9 cellular contexts compared by ENCODE assay signal in the genomic region with DNA sequence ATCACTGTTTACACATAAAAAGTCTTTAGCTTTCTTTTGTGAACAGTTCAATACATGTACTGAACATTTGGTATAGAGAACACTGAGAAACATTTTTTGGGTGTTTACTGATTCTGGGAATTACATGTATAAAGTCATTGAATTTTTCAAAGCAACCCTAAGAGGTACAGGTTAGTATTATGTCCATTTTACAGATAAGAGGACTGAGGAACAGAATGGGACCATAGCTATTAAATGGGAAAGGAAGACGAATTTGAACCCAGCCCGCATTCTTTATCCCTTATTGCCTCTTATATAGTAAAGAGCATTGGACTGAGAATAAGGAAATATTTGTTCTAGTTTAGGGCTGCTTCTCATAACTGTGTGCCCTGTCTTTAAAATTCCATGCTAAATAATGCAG. TPM values are rescaled to one million over a fixed set of nuclear protein-coding genes. Genes with fewer than 3 reads are reported as not detected.
DNase-seq lines count a peak whose midpoint lies in the region; ATAC-seq and TF ChIP-seq lines count a peak whose summit lies in the region.
"Had no signal": no experiment of that assay in that cellular context is flagged by ENCODE, and none has a peak within 500 bp of the region (broad histone marks: within the 10 kb centered on the region; RNA-seq: fewer than 3 reads in every experiment).

No MANE protein-coding gene starts in this region.

- H3K36me3 ChIP-seq in ascending aorta = peaks cover 5 to 11% of the 10 kb centered on the region in 2 donors

- intact Hi-C loops in natural killer cell (cut with micrococcal nuclease) = loop anchor here (1.0 kb wide), 1 partner anchor 33 kb away; a partner anchor contains a TSS
- intact Hi-C loops in ascending aorta (cut with DNase I) = loop anchor here (1.0 to 10.0 kb wide), 3 partner anchors 33 to 578 kb away; a partner anchor contains a TSS

- H3K27ac Mint-ChIP-seq in natural killer cell treated with Interleukin-12 subunit alpha and Interleukin-12 subunit beta and Interleukin-15 and Interleukin-18, amount 100 ng/mL, for 72 hours = no peak overlapping the region
- H3K27ac Mint-ChIP-seq in natural killer cell (peak overlapping the region in 1 of 2 donors; percentile 98), mesothelial cell of epicardium (no peak overlapping the region)

- peaks cover 26 to 38% of the 10 kb centered on the region in 2 donors for H3K4me1 Mint-ChIP-seq in natural killer cell treated with Interleukin-12 subunit alpha and Interleukin-12 subunit beta and Interleukin-15 and Interleukin-18, amount 100 ng/mL, for 72 hours (ENCODE audit: low read depth in 2 of 2)
- H3K4me1 Mint-ChIP-seq in natural killer cell (peaks cover 30 to 40% of the 10 kb centered on the region in 2 donors), mesothelial cell of epicardium (peaks cover 31% of the 10 kb centered on the region)

- H3K9me3 ChIP-seq in ascending aorta = no peaks in the 10 kb centered on the region

- peaks cover 15 to 30% of the 10 kb centered on the region in 2 donors for H3K4me1 ChIP-seq in ascending aorta

- peaks cover 13% of the 10 kb centered on the region for H3K36me3 Mint-ChIP-seq in natural killer cell treated with Interleukin-12 subunit alpha and Interleukin-12 subunit beta and Interleukin-15 and Interleukin-18, amount 100 ng/mL, for 72 hours
- H3K36me3 Mint-ChIP-seq in natural killer cell (peaks cover 7% of the 10 kb centered on the region), mesothelial cell of epicardium (peaks cover 16% of the 10 kb centered on the region)

- peak overlapping the region; percentile 75 to 95 for H3K4me3 ChIP-seq in ascending aorta

- DNase-seq in natural killer cell treated with Interleukin-12 subunit alpha and Interleukin-12 subunit beta and Interleukin-15 and Interleukin-18, amount 100 ng/mL, for 72 hours (ENCODE audit: low spot score) = no peak
- DNase-seq in natural killer cell (no peak), ascending aorta (ENCODE audit: low spot score in 2 of 2) (no peak), mesothelial cell of epicardium (ENCODE audit: low spot score in 2 of 2, unreplicated experiment in 2 of 2) (no peak), DMS153 treated with DMSO at 0.1 percent for 48 hours (lab: John Stamatoyannopoulos, UW; ENCODE audit: unreplicated experiment) (no peak), hepatic stellate cell (ENCODE audit: low spot score) (no peak)
- no peak for DNase-seq in effector CD8-positive, alpha-beta T cell (lab: John Stamatoyannopoulos, UW)
- DNase-seq: activated CD8-positive, alpha-beta memory T cell treated with anti-CD3 and anti-CD28 coated beads, Interleukin-2, amount 50 U/mL, for 48 hours had no signal

- no peaks in the 10 kb centered on the region for H3K27me3 Mint-ChIP-seq in natural killer cell treated with Interleukin-12 subunit alpha and Interleukin-12 subunit beta and Interleukin-15 and Interleukin-18, amount 100 ng/mL, for 72 hours
- no peaks in the 10 kb centered on the region for H3K27me3 Mint-ChIP-seq in natural killer cell (ENCODE audit: low read depth in 2 of 2)
- H3K27me3 Mint-ChIP-seq in mesothelial cell of epicardium (ENCODE audit: low read depth) = no peaks in the 10 kb centered on the region

- no peak overlapping the region for H3K27ac ChIP-seq in ascending aorta

- ATAC-seq in natural killer cell treated with Interleukin-12 subunit alpha and Interleukin-12 subunit beta and Interleukin-15 and Interleukin-18, amount 100 ng/mL, for 72 hours = no peak
- ATAC-seq in natural killer cell (no peak), HG02610 (IDR thresholded peaks at IDR 0.05; ENCODE audit: unreplicated experiment) (no peak)

- H3K27me3 ChIP-seq in ascending aorta = no peaks in the 10 kb centered on the region

- no peaks in the 10 kb centered on the region for H3K9me3 Mint-ChIP-seq in natural killer cell treated with Interleukin-12 subunit alpha and Interleukin-12 subunit beta and Interleukin-15 and Interleukin-18, amount 100 ng/mL, for 72 hours
- no peaks in the 10 kb centered on the region for H3K9me3 Mint-ChIP-seq in natural killer cell
- H3K9me3 Mint-ChIP-seq in mesothelial cell of epicardium = no peaks in the 10 kb centered on the region

- no peak for TF ChIP-seq CTCF in natural killer cell (IDR thresholded peaks at IDR 0.05)
- no peak for TF ChIP-seq CTCF in ascending aorta (IDR thresholded peaks at IDR 0.05)
- TF ChIP-seq CTCF in mesothelial cell of epicardium (IDR thresholded peaks at IDR 0.05; ENCODE audit: unreplicated experiment) = no peak

- peak overlapping the region; percentile 81 for H3K4me3 Mint-ChIP-seq in natural killer cell treated with Interleukin-12 subunit alpha and Interleukin-12 subunit beta and Interleukin-15 and Interleukin-18, amount 100 ng/mL, for 72 hours
- H3K4me3 Mint-ChIP-seq in natural killer cell (no peak overlapping the region), mesothelial cell of epicardium (peak overlapping the region; percentile 17)

RNA-seq across cellular contexts. Expression of a gene that starts 0.9 kb away (rescaled TPM):
- total RNA-seq in natural killer cell treated with Interleukin-12 subunit alpha and Interleukin-12 subunit beta and Interleukin-15 and Interleukin-18, amount 100 ng/mL, for 72 hours = 10 to 100 TPM; 42.5 to 77.9 TPM
- total RNA-seq in natural killer cell (100 to 1,000 TPM; 103 to 132 (median 125) TPM), ascending aorta (30.1 TPM), mesothelial cell of epicardium (48.3 to 53.7 TPM (median 48.4 TPM) in 3 replicates)

RNA-seq across cellular contexts. Expression of a gene that starts 33.6 kb away (rescaled TPM):
- 10 to 100 TPM; 53.4 to 64.0 TPM for total RNA-seq in natural killer cell treated with Interleukin-12 subunit alpha and Interleukin-12 subunit beta and Interleukin-15 and Interleukin-18, amount 100 ng/mL, for 72 hours
- 100 to 1,000 TPM; 119 to 145 (median 120) TPM for total RNA-seq in natural killer cell
- 28.0 TPM for total RNA-seq in ascending aorta
- total RNA-seq in mesothelial cell of epicardium = 50.4 to 54.7 TPM (median 52.5 TPM) in 3 replicates
